1 cellular context compared by ENCODE assay signal in the genomic region with DNA sequence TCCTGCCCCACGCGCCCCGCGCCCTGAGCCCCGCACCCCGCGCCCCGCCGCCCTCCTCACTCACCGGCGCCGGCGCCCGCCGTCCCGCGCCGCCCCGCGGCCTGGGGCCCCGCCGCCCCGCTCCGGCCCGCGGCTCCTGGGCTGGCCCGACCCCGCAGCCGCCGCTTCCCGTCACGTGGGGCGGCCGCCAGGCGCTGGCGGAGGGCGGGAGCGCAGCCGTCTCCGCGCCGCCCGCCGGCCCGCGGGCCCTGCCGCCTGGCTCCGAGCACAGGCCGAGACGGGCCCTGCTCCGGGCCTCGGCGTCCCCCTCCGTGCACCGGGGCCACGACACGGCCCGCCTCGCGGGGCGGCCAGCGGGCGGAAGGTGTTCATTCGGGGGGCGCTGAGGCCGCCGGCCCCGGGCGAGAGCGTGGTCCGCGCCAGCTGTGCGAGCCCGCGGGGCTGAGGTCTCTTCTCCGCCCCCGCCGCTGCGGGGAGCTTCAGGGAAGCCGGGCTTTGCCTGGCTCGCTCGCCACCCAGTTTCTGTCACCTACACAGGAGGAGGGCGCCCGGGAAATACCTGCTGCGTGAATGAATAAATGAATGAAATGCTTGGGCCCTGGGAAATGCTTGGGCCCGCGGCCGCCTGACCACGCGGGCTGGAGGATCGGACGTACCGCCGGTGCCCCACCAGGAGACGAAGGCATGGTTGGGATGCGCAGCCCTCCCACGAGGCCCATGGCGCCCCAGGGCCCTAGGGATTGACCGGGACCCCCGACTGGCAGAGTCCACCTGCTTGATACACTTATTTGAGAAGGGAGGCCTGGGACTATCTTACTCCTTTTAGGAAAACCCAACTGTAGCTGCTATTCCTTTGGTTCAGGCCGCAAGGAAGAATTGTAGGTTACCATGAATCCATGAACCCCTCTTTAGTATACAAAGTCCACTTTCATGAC.
TF ChIP-seq lines count a peak whose summit lies in the region.

Gene TGFBRAP1, minus strand, starts transcription at position 175 of the 935 bp plus-strand sequence. CDS start 21,434 bp downstream, outside the sequence.

TF ChIP-seq in K562, 482 proteins besides CTCF, POLR2A, EP300 and RAD21 (continued from another document and continues in another):
- TF ChIP-seq, protein P1, sequence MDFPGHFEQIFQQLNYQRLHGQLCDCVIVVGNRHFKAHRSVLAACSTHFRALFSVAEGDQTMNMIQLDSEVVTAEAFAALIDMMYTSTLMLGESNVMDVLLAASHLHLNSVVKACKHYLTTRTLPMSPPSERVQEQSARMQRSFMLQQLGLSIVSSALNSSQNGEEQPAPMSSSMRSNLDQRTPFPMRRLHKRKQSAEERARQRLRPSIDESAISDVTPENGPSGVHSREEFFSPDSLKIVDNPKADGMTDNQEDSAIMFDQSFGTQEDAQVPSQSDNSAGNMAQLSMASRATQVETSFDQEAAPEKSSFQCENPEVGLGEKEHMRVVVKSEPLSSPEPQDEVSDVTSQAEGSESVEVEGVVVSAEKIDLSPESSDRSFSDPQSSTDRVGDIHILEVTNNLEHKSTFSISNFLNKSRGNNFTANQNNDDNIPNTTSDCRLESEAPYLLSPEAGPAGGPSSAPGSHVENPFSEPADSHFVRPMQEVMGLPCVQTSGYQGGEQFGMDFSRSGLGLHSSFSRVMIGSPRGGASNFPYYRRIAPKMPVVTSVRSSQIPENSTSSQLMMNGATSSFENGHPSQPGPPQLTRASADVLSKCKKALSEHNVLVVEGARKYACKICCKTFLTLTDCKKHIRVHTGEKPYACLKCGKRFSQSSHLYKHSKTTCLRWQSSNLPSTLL (IDR thresholded peaks at IDR 0.05) = no peak
- no peak for TF ChIP-seq MIER1 (IDR thresholded peaks at IDR 0.05; ENCODE audit: low read depth)
- no peak for TF ChIP-seq PHF21A (IDR thresholded peaks at IDR 0.05; ENCODE audit: borderline replicate concordance, low read depth)
- no peak for TF ChIP-seq NCOA6 (IDR thresholded peaks at IDR 0.05)
- peak; percentile 91 for TF ChIP-seq ZFX (CRISPR knock-in tag; IDR thresholded peaks at IDR 0.05)
- TF ChIP-seq, protein P2, sequence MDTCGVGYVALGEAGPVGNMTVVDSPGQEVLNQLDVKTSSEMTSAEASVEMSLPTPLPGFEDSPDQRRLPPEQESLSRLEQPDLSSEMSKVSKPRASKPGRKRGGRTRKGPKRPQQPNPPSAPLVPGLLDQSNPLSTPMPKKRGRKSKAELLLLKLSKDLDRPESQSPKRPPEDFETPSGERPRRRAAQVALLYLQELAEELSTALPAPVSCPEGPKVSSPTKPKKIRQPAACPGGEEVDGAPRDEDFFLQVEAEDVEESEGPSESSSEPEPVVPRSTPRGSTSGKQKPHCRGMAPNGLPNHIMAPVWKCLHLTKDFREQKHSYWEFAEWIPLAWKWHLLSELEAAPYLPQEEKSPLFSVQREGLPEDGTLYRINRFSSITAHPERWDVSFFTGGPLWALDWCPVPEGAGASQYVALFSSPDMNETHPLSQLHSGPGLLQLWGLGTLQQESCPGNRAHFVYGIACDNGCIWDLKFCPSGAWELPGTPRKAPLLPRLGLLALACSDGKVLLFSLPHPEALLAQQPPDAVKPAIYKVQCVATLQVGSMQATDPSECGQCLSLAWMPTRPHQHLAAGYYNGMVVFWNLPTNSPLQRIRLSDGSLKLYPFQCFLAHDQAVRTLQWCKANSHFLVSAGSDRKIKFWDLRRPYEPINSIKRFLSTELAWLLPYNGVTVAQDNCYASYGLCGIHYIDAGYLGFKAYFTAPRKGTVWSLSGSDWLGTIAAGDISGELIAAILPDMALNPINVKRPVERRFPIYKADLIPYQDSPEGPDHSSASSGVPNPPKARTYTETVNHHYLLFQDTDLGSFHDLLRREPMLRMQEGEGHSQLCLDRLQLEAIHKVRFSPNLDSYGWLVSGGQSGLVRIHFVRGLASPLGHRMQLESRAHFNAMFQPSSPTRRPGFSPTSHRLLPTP (IDR thresholded peaks at IDR 0.05; ENCODE audit: borderline replicate concordance, extremely low read depth, insufficient read length) = no peak
- TF ChIP-seq PATZ1 (CRISPR knock-in tag; IDR thresholded peaks at IDR 0.05; ENCODE audit: borderline replicate concordance) = no peak
- TF ChIP-seq ATF6 (CRISPR knock-in tag; IDR thresholded peaks at IDR 0.05) = no peak
- TF ChIP-seq, protein P3, sequence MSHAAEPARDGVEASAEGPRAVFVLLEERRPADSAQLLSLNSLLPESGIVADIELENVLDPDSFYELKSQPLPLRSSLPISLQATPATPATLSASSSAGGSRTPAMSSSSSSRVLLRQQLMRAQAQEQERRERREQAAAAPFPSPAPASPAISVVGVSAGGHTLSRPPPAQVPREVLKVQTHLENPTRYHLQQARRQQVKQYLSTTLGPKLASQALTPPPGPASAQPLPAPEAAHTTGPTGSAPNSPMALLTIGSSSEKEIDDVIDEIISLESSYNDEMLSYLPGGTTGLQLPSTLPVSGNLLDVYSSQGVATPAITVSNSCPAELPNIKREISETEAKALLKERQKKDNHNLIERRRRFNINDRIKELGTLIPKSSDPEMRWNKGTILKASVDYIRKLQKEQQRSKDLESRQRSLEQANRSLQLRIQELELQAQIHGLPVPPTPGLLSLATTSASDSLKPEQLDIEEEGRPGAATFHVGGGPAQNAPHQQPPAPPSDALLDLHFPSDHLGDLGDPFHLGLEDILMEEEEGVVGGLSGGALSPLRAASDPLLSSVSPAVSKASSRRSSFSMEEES (CRISPR knock-in tag; IDR thresholded peaks at IDR 0.05) = no peak
- TF ChIP-seq, protein P4, sequence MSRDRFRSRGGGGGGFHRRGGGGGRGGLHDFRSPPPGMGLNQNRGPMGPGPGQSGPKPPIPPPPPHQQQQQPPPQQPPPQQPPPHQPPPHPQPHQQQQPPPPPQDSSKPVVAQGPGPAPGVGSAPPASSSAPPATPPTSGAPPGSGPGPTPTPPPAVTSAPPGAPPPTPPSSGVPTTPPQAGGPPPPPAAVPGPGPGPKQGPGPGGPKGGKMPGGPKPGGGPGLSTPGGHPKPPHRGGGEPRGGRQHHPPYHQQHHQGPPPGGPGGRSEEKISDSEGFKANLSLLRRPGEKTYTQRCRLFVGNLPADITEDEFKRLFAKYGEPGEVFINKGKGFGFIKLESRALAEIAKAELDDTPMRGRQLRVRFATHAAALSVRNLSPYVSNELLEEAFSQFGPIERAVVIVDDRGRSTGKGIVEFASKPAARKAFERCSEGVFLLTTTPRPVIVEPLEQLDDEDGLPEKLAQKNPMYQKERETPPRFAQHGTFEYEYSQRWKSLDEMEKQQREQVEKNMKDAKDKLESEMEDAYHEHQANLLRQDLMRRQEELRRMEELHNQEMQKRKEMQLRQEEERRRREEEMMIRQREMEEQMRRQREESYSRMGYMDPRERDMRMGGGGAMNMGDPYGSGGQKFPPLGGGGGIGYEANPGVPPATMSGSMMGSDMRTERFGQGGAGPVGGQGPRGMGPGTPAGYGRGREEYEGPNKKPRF (IDR thresholded peaks at IDR 0.05; ENCODE audit: low read depth, low read length) = no peak
- peak; percentile 74; the same call in 1 of the 2 replicates for TF ChIP-seq ZNF24 (IDR thresholded peaks at IDR 0.05)
- TF ChIP-seq SNIP1 (IDR thresholded peaks at IDR 0.05; ENCODE audit: low read depth) = no peak
- TF ChIP-seq ZNF140 (CRISPR knock-in tag; IDR thresholded peaks at IDR 0.05) = no peak
- 0 out of 2 replicates have a peak, but pooled peaks have one; percentile 45 for TF ChIP-seq ZBTB49 (CRISPR knock-in tag; IDR thresholded peaks at IDR 0.05; ENCODE audit: borderline replicate concordance)
- no peak; the same call in 1 of the 2 replicates for TF ChIP-seq REST (CRISPR knock-in tag; IDR thresholded peaks at IDR 0.05; ENCODE audit: low read depth)
- peak; percentile 91; the same call in 1 of the 2 replicates for TF ChIP-seq ZNF232 (CRISPR knock-in tag; IDR thresholded peaks at IDR 0.05)
- TF ChIP-seq PHF8 (IDR thresholded peaks at IDR 0.05; ENCODE audit: borderline replicate concordance, low read length) = peak; percentile 87; the same call in 1 of the 2 replicates
- no peak for TF ChIP-seq JUND (IDR thresholded peaks at IDR 0.05; ENCODE audit: borderline replicate concordance, low read depth, low read length)
- TF ChIP-seq JUND (tag; IDR thresholded peaks at IDR 0.05; ENCODE audit: borderline replicate concordance, low read depth, low read length) = no peak
- no peak for TF ChIP-seq MTF1 (CRISPR knock-in tag; IDR thresholded peaks at IDR 0.05; ENCODE audit: borderline replicate concordance)
- no peak for TF ChIP-seq HIVEP1 (CRISPR knock-in tag; IDR thresholded peaks at IDR 0.05)
- no peak for TF ChIP-seq NR2C1 (IDR thresholded peaks at IDR 0.05)
- TF ChIP-seq NR2C1 (tag; IDR thresholded peaks at IDR 0.05) = no peak
